Comparison of ENCODE assay signal across 8 cellular contexts in the genomic region with DNA sequence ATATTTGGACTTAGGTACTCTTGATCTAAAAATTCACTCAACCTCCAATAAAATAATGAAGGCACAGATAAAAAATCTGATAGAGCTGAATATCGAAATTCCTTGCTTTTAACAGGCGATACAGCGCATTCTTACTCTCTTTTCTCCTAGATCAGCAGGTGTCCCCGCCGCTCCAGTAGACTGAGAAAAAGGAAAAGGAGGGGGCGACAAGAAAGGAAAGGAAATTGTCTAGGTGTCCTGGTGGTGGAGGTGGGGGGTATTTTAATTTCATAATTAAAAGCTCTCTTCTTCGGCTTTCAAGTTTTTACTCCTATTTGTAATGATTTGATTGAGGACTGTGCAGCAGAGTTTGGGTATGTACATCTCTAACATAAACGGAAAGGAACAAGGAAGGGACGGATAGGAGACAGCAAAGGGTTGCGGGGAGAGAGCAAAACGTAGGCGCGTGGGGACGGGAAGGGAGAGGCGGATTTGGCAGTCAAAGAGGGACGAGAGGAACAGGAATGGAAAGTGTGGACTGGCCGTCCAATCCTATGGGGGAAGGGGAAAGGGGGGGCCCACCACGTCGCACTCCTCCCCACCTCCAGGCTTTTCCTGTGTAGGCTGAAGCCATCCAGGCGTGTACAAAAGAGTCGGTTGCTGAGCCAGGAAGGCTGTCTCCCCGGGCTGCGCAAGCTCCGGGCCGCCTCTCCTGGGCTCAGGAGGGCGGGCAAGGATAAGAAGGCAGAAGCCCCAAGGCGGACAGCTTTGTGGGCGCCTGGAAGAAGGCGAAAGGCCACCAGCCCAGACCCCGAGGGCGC. TPM values are rescaled to one million over a fixed set of nuclear protein-coding genes. Genes with fewer than 3 reads are reported as not detected.
DNase-seq lines count a peak whose midpoint lies in the region; ATAC-seq, FAIRE-seq and TF ChIP-seq lines count a peak whose summit lies in the region.

No MANE protein-coding gene starts in this region.

- TF ChIP-seq CTCF in Loucy (conservative IDR thresholded peaks at IDR 0.05; ENCODE audit: low read length) (peak; percentile 17; the same call in 1 of the 2 replicates), bronchial epithelial cell (IDR thresholded peaks at IDR 0.05; ENCODE audit: insufficient read depth, low read length, severe bottlenecking) (no peak), gastrocnemius medialis (IDR thresholded peaks at IDR 0.05 in 4 of 5, conservative IDR thresholded peaks at IDR 0.05 in 1 of 5) (peak in 2 of 5 experiments; percentile 7 to 12)

- H4K20me1 ChIP-seq in Loucy (ENCODE audit: insufficient read depth, low read length, poor library complexity, severe bottlenecking): peaks cover 26% of the 10 kb centered on the region

- peak overlapping the region; percentile 97 for H3K27ac ChIP-seq in SJCRH30
- peak overlapping the region; percentile 89 to 98 (median 97) for H3K27ac ChIP-seq in gastrocnemius medialis

- peaks cover 11% of the 10 kb centered on the region for H3K79me2 ChIP-seq in Loucy (ENCODE audit: insufficient read depth, low read length)

- no peaks in the 10 kb centered on the region for H3K9me2 ChIP-seq in Loucy (replicated peaks; ENCODE audit: low read depth, low read length)

- peak overlapping the region; percentile 99 for H3K9ac ChIP-seq in Loucy (ENCODE audit: low read depth, low read length, poor library complexity, severe bottlenecking)

- H3K4me1 ChIP-seq in Loucy (ENCODE audit: insufficient read depth, low read length, poor library complexity, severe bottlenecking) (peaks cover 30% of the 10 kb centered on the region), SJCRH30 (peaks cover 3% of the 10 kb centered on the region), gastrocnemius medialis (peaks cover 8 to 11% of the 10 kb centered on the region in 2 donors)

- H3F3A ChIP-seq in Loucy (ENCODE audit: low read depth): no peaks in the 10 kb centered on the region

- H2AFZ ChIP-seq in Loucy (ENCODE audit: low read length): peak overlapping the region; percentile 83

- H3K9me3 ChIP-seq in Loucy (ENCODE audit: insufficient read depth, low read depth, low read length): no peaks in the 10 kb centered on the region
- H3K9me3 ChIP-seq in SJCRH30 (replicated peaks): no peaks in the 10 kb centered on the region
- H3K9me3 ChIP-seq in gastrocnemius medialis: no peaks in the 10 kb centered on the region

- intact Hi-C loops in gastrocnemius medialis (cut with DNase I; ENCODE audit: low total_unique reads): loop anchor here (5.0 kb wide), 1 partner anchor 1023 kb away; no protein-coding TSS in a partner anchor

- peak overlapping the region; percentile 73 for H3K4me2 ChIP-seq in Loucy (ENCODE audit: low read depth, low read length, poor library complexity, severe bottlenecking)

- ATAC-seq in gastrocnemius medialis: peak; percentile 84 to 85

- peak; percentile 29 to 85 for TF ChIP-seq POLR2A in gastrocnemius medialis (IDR thresholded peaks at IDR 0.05)

- peak; percentile 20 to 54 for DNase-seq in NCI-H524 (lab: John Stamatoyannopoulos, UW)
- DNase-seq in NCI-H524 treated with DMSO at 0.1 percent for 48 hours (lab: John Stamatoyannopoulos, UW): no peak
- DNase-seq in HCEC 1CT: peak; percentile 84
- peak; percentile 72 to 77 for DNase-seq in SJCRH30
- peak; percentile 65 for DNase-seq in bronchial epithelial cell (ENCODE audit: low read depth)
- peak; percentile 75 for DNase-seq in iPS-NIHi11 (ENCODE audit: low spot score)
- peak; percentile 80 to 91 for DNase-seq in gastrocnemius medialis

- H3K4me3 ChIP-seq in Loucy (ENCODE audit: low read length, poor library complexity, severe bottlenecking): peak overlapping the region; percentile 99
- peak overlapping the region; percentile 83 for H3K4me3 ChIP-seq in SJCRH30
- H3K4me3 ChIP-seq in bronchial epithelial cell (ENCODE audit: low read depth, low read length): peak overlapping the region; percentile 97
- peak overlapping the region; percentile 70 to 91 (median 80) for H3K4me3 ChIP-seq in gastrocnemius medialis

- in situ Hi-C loops in gastrocnemius medialis (cut with MboI; ENCODE audit: low sequenced_read_pairs in 4 of 4): no loop called here

- no peaks in the 10 kb centered on the region for H3K27me3 ChIP-seq in Loucy (ENCODE audit: insufficient read depth, low read length, poor library complexity, severe bottlenecking)
- H3K27me3 ChIP-seq in SJCRH30: no peaks in the 10 kb centered on the region
- no peaks in the 10 kb centered on the region for H3K27me3 ChIP-seq in bronchial epithelial cell (ENCODE audit: control insufficient read depth, insufficient read depth, low read length)
- no peaks in the 10 kb centered on the region for H3K27me3 ChIP-seq in gastrocnemius medialis

- H3K36me3 ChIP-seq in Loucy (ENCODE audit: insufficient read depth, low read length) (no peaks in the 10 kb centered on the region), SJCRH30 (no peaks in the 10 kb centered on the region), bronchial epithelial cell (ENCODE audit: control insufficient read depth, insufficient read depth, low read length) (no peaks in the 10 kb centered on the region), gastrocnemius medialis (no peaks in the 10 kb centered on the region)

- FAIRE-seq in bronchial epithelial cell (lab: Jason Lieb, UNC): no peak

RNA-seq across cellular contexts. Expression of a gene that starts 0.9 kb away (rescaled TPM):
- 11.4 and 11.9 TPM in 2 replicates for total RNA-seq in SJCRH30 (2014; rRNA removed; shearing (Covaris generic))
- total RNA-seq in bronchial epithelial cell: 1.6 and 2.3 TPM in 2 replicates
- total RNA-seq in gastrocnemius medialis: 1 to 10 TPM; 1.9 to 7.9 (median 3.9) TPM
